Comparison of ENCODE assay signal across 23 cellular contexts in the genomic region with DNA sequence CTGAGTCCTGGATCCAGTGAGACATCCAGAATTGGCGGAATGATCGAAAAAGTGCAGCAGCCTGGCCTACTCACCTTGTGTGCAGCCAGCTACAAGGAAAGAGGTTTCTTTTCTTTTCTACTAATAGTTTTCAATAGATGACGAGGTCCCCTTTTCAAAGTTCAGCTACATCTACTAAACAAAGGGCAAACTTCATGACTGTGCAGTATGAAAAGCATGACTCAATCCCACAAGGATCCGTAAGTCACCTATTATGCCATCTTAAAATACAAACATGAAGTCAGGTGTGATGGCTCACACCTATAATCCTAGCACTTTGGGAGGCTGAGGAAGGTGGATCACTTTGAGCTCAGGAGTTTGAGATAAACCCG. TPM values are rescaled to one million over a fixed set of nuclear protein-coding genes. Genes with fewer than 3 reads are reported as not detected.
DNase-seq lines count a peak whose midpoint lies in the region; ATAC-seq and FAIRE-seq lines count a peak whose summit lies in the region.
"Had no signal": no experiment of that assay in that cellular context is flagged by ENCODE, and none has a peak within 500 bp of the region (broad histone marks: within the 10 kb centered on the region; RNA-seq: fewer than 3 reads in every experiment).

No MANE protein-coding gene starts in this region.

- no peaks in the 10 kb centered on the region for H3K9me3 Mint-ChIP-seq in activated T-cell treated with anti-CD3 and anti-CD28 coated beads, Interleukin-2, amount 50 U/mL, for 24 hours
- H3K9me3 Mint-ChIP-seq in stimulated activated effector memory CD8-positive, alpha-beta T cell treated with anti-CD3 and anti-CD28 coated beads, Interleukin-12 subunit alpha, Interleukin-12 subunit beta, amount 100 ng/mL, for 72 hours = no peaks in the 10 kb centered on the region
- H3K9me3 Mint-ChIP-seq: activated T-helper 1 cell treated with anti-CD3 and anti-CD28 coated beads, Interleukin-12 subunit alpha, Interleukin-12 subunit beta, Interleukin-2, Interleukin-4 antibody, amounts not matched to agents 30 ng/mL and 10 ng/mL and 1 ng/mL, durations not matched to agents 14 hours and 24 hours and 36 hours; HFFc6 had no signal

- no peak overlapping the region for H3K4me3 Mint-ChIP-seq in activated T-cell treated with anti-CD3 and anti-CD28 coated beads, Interleukin-2, amount 50 U/mL, for 24 hours
- H3K4me3 Mint-ChIP-seq in stimulated activated effector memory CD8-positive, alpha-beta T cell treated with anti-CD3 and anti-CD28 coated beads, Interleukin-12 subunit alpha, Interleukin-12 subunit beta, amount 100 ng/mL, for 72 hours = no peak overlapping the region
- H3K4me3 Mint-ChIP-seq: HFFc6 had no signal

- ATAC-seq in esophagus mucosa (peak; percentile 93), GM19397 (IDR thresholded peaks at IDR 0.05; ENCODE audit: unreplicated experiment) (no peak), aorta (ENCODE audit: low FRiP score) (no peak)
- peak; percentile 25 for ATAC-seq in stimulated activated effector memory CD8-positive, alpha-beta T cell treated with anti-CD3 and anti-CD28 coated beads, Interleukin-12 subunit alpha, Interleukin-12 subunit beta, amount 100 ng/mL, for 72 hours

- no peaks in the 10 kb centered on the region for H3K9me3 ChIP-seq in aorta (ENCODE audit: control insufficient read depth, low read length)
- H3K9me3 ChIP-seq: left ventricle myocardium inferior, spleen, vagina had no signal

- no peak for DNase-seq in activated T-cell treated with anti-CD3 and anti-CD28 coated beads, Interleukin-2, amount 50 U/mL, for 24 hours
- DNase-seq in activated T-cell treated with anti-CD3 and anti-CD28 coated beads, Interleukin-2, amount 50 U/mL, for 1 hour = no peak
- DNase-seq in RCC 7860 (ENCODE audit: low spot score) (peak; percentile 11), DMS 273 treated with DMSO at 0.1 percent for 48 hours (lab: John Stamatoyannopoulos, UW) (no peak), aorta (no peak)
- DNase-seq in stimulated activated effector memory CD8-positive, alpha-beta T cell treated with anti-CD3 and anti-CD28 coated beads, Interleukin-12 subunit alpha, Interleukin-12 subunit beta, amount 100 ng/mL, for 72 hours (ENCODE audit: low spot score in 2 of 2) = no peak
- DNase-seq: effector CD4-positive, alpha-beta T cell; glutamatergic neuron; HFFc6; Kasumi-1; left ventricle myocardium inferior; NCI-H510A treated with DMSO at 0.1 percent for 48 hours; spleen; stimulated activated CD4-positive, alpha-beta T cell treated with anti-CD3 and anti-CD28 coated beads, Interleukin-4, amount 100 ng/mL, for 4 hours; substantia nigra had no signal

- H3K27me3 Mint-ChIP-seq in activated T-cell treated with anti-CD3 and anti-CD28 coated beads, Interleukin-2, amount 50 U/mL, for 24 hours = no peaks in the 10 kb centered on the region

- peaks cover 27% of the 10 kb centered on the region for H3K4me1 Mint-ChIP-seq in activated T-cell treated with anti-CD3 and anti-CD28 coated beads, Interleukin-2, amount 50 U/mL, for 24 hours (ENCODE audit: low read depth)
- H3K4me1 Mint-ChIP-seq in stimulated activated effector memory CD8-positive, alpha-beta T cell treated with anti-CD3 and anti-CD28 coated beads, Interleukin-12 subunit alpha, Interleukin-12 subunit beta, amount 100 ng/mL, for 72 hours = peaks cover 16% of the 10 kb centered on the region

- peak overlapping the region; percentile 67 for H3K27ac Mint-ChIP-seq in activated T-cell treated with anti-CD3 and anti-CD28 coated beads, Interleukin-2, amount 50 U/mL, for 24 hours
- no peak overlapping the region for H3K27ac Mint-ChIP-seq in stimulated activated effector memory CD8-positive, alpha-beta T cell treated with anti-CD3 and anti-CD28 coated beads, Interleukin-12 subunit alpha, Interleukin-12 subunit beta, amount 100 ng/mL, for 72 hours

- peaks cover 98% of the 10 kb centered on the region for H3K36me3 Mint-ChIP-seq in activated T-cell treated with anti-CD3 and anti-CD28 coated beads, Interleukin-2, amount 50 U/mL, for 24 hours (ENCODE audit: low read depth)
- H3K36me3 Mint-ChIP-seq in stimulated activated effector memory CD8-positive, alpha-beta T cell treated with anti-CD3 and anti-CD28 coated beads, Interleukin-12 subunit alpha, Interleukin-12 subunit beta, amount 100 ng/mL, for 72 hours = peaks cover 99% of the 10 kb centered on the region

- H3K4me1 ChIP-seq in aorta (ENCODE audit: control insufficient read depth in 1 of 2, insufficient read depth in 2 of 2, low read length in 2 of 2) = no peaks in the 10 kb centered on the region
- H3K4me1 ChIP-seq: left ventricle myocardium inferior, spleen, vagina had no signal

- 92 to 95% methylated on average over 5 of the region's 5 CpGs for WGBS in aorta, 2 donors

- peaks cover 0 to 12% of the 10 kb centered on the region in 2 donors for H3K36me3 ChIP-seq in aorta (ENCODE audit: control insufficient read depth in 1 of 2, insufficient read depth in 2 of 2, low read length in 1 of 2)

- intact Hi-C loops in aorta (cut with DNase I) = no loop called here

- no peak for FAIRE-seq in RCC 7860 (lab: Jason Lieb, UNC)

- no peak overlapping the region for H3K27ac ChIP-seq in aorta (ENCODE audit: low read depth in 1 of 2, low read length in 2 of 2)
- H3K27ac ChIP-seq: C4-2B, left ventricle myocardium inferior, spleen, vagina, VCaP had no signal

- H3K27me3 ChIP-seq in aorta (ENCODE audit: control insufficient read depth in 1 of 2, insufficient read depth in 2 of 2, low read length in 1 of 2) = no peaks in the 10 kb centered on the region
- H3K27me3 ChIP-seq: spleen, vagina had no signal

- no peak overlapping the region for H3K4me3 ChIP-seq in aorta (ENCODE audit: low read length in 2 of 2)
- H3K4me3 ChIP-seq: left ventricle myocardium inferior, spleen, vagina had no signal

RNA-seq across cellular contexts. Expression of gene MIX23, which starts 16.7 kb away (rescaled TPM):
- total RNA-seq in esophagus mucosa (43.3 TPM), aorta (10 to 100 TPM; 10.6 to 18.6 TPM)
- 10 to 100 TPM; 13.2 to 17.3 TPM for polyA plus RNA-seq in aorta

RNA-seq across cellular contexts. Expression of gene FAM162A, which starts 17.6 kb away (rescaled TPM):
- total RNA-seq in esophagus mucosa (106 TPM), aorta (10 to 100 TPM; 23.7 to 35.2 TPM)
- 10 to 100 TPM; 53.3 to 57.7 TPM for polyA plus RNA-seq in aorta

RNA-seq across cellular contexts. Expression of gene CSTA, which starts 41.3 kb away (rescaled TPM):
- total RNA-seq in esophagus mucosa (2,321 TPM), aorta (1 to 10 TPM; 3.6 to 9.3 TPM)
- polyA plus RNA-seq in aorta = 10 to 100 TPM in 1 of 2 donors, 1 to 10 TPM in 1; 5.7 to 11.4 TPM
- total RNA-seq: activated T-helper 1 cell treated with anti-CD3 and anti-CD28 coated beads, Interleukin-12 subunit alpha, Interleukin-12 subunit beta, Interleukin-2, Interleukin-4 antibody, amounts not matched to agents 30 ng/mL and 10 ng/mL and 1 ng/mL, durations not matched to agents 14 hours and 24 hours and 36 hours; pulmonary artery endothelial cell; T-helper 1 cell treated with Interleukin-12 subunit alpha and Interleukin-12 subunit beta and Interleukin-4 antibody, amounts not matched to agents 30 ng/mL and 1 ng/mL, for 36 hours had no signal

RNA-seq across cellular contexts. Expression of gene WDR5B, which starts 49.5 kb away (rescaled TPM):
- total RNA-seq in esophagus mucosa (1.9 TPM), aorta (1 to 10 TPM; 4.2 to 4.3 TPM)
- polyA plus RNA-seq in aorta = 1 to 10 TPM; 1.6 to 4.1 TPM

Comparison
In these comparisons a context has a peak if more than half of its experiments do, and no peak if none do; other contexts are left out.
1. ATAC-seq: peak in esophagus mucosa (single experiment) and stimulated activated effector memory CD8-positive, alpha-beta T cell treated with anti-CD3 and anti-CD28 coated beads, Interleukin-12 subunit alpha, Interleukin-12 subunit beta, amount 100 ng/mL, for 72 hours (single experiment); none in GM19397 (single experiment) and aorta (single experiment).
2. RNA of gene CSTA, which starts 41.3 kb away (total RNA-seq): 2,321 TPM in esophagus mucosa (single experiment); 3.6 to 9.3 TPM in aorta; every median in the first group is over 100 times any median in the second.